8 cellular contexts compared by ENCODE assay signal in genomic region chr13:39036212-39036611, GRCh38. TPM values are rescaled to one million over a fixed set of nuclear protein-coding genes. Genes with fewer than 3 reads are reported as not detected.
A peak's percentile ranks its signal among the peaks of the same experiment; 100 is the strongest.
DNase-seq lines count a peak whose midpoint lies in the region; ATAC-seq and TF ChIP-seq lines count a peak whose summit lies in the region.

No MANE protein-coding gene starts in this region.

- H2BK120ac ChIP-seq in IMR-90 (ENCODE audit: low read depth, low read length): no peak overlapping the region

- H3K23ac ChIP-seq in IMR-90 (ENCODE audit: low read depth, low read length): peak overlapping the region; percentile 86

- no peaks in the 10 kb centered on the region; the same call in 1 of the 2 replicates for H3K9me1 ChIP-seq in IMR-90 (ENCODE audit: insufficient read depth, low read length)

- H4K91ac ChIP-seq in IMR-90 (ENCODE audit: insufficient read depth, low read depth, low read length): no peak overlapping the region

- H3K4me1 Mint-ChIP-seq in activated T-helper 17 cell treated with anti-CD3 and anti-CD28 coated beads, Interleukin-2, amount 50 U/mL, for 72 hours: peaks cover 18% of the 10 kb centered on the region
- peaks cover 65% of the 10 kb centered on the region for H3K4me1 Mint-ChIP-seq in stimulated activated naive CD8-positive, alpha-beta T cell treated with anti-CD3 and anti-CD28 coated beads, Interleukin-15, Interleukin-2, amounts not matched to agents 100 ng/mL and 50 ng/mL, for 24 hours (ENCODE audit: low read depth)

- in situ Hi-C loops in IMR-90 (cut with MboI; ENCODE audit: low sequenced_read_pairs): no loop called here

- no peaks in the 10 kb centered on the region; the same call in 1 of the 2 replicates for H3K36me3 ChIP-seq in IMR-90 (ENCODE audit: control insufficient read depth, insufficient read depth, low read length)

- H3K9ac ChIP-seq in IMR-90 (ENCODE audit: low read depth, low read length): peak overlapping the region; percentile 79; the same call in 1 of the 2 replicates

- H3K4me3 ChIP-seq in IMR-90 (ENCODE audit: insufficient read depth, low read depth, low read length) (peak overlapping the region; percentile 85), iPS-18c (ENCODE audit: insufficient read depth, low read depth, low read length) (peak overlapping the region; percentile 74)

- TF ChIP-seq CTCF in IMR-90 (conservative IDR thresholded peaks at IDR 0.05; ENCODE audit: low read depth, low read length): no peak

- no peak overlapping the region for H3K18ac ChIP-seq in IMR-90 (ENCODE audit: low read depth, low read length)

- no peaks in the 10 kb centered on the region for H3K9me3 ChIP-seq in IMR-90 (ENCODE audit: control insufficient read depth, insufficient read depth, low read length)
- no peaks in the 10 kb centered on the region for H3K9me3 ChIP-seq in iPS-18c (ENCODE audit: control insufficient read depth, insufficient read depth, low read length)

- BruUV-seq in IMR-90 (replicated peaks; lab: Mats Ljungman, UMichigan): no TSS peak

- no peak overlapping the region for H2AK9ac ChIP-seq in IMR-90 (replicated peaks; ENCODE audit: low read depth, low read length, poor library complexity)

- intact Hi-C loops in IMR-90 (cut with micrococcal nuclease): loop anchor here (5.0 to 10.0 kb wide), 3 partner anchors 379 to 646 kb away; partner anchors contain the start of gene LHFPL6

- no peak for TF ChIP-seq POLR2A in IMR-90 (IDR thresholded peaks at IDR 0.05; ENCODE audit: low read depth, low read length)

- peak overlapping the region; percentile 98 for H3K4me2 ChIP-seq in IMR-90 (ENCODE audit: low read depth, low read length)

- H4K8ac ChIP-seq in IMR-90 (ENCODE audit: low read depth in 2 of 2, low read length in 2 of 2): peak overlapping the region; percentile 4 to 47; a peak in 1 of 4 replicates

- no peaks in the 10 kb centered on the region for H3K27me3 Mint-ChIP-seq in activated T-helper 17 cell treated with anti-CD3 and anti-CD28 coated beads, Interleukin-2, amount 50 U/mL, for 72 hours
- no peaks in the 10 kb centered on the region for H3K27me3 Mint-ChIP-seq in stimulated activated naive CD8-positive, alpha-beta T cell treated with anti-CD3 and anti-CD28 coated beads, Interleukin-15, Interleukin-2, amounts not matched to agents 100 ng/mL and 50 ng/mL, for 24 hours

- H3K27ac Mint-ChIP-seq in activated T-helper 17 cell treated with anti-CD3 and anti-CD28 coated beads, Interleukin-2, amount 50 U/mL, for 72 hours: peak overlapping the region; percentile 91
- peak overlapping the region; percentile 71 for H3K27ac Mint-ChIP-seq in stimulated activated naive CD8-positive, alpha-beta T cell treated with anti-CD3 and anti-CD28 coated beads, Interleukin-15, Interleukin-2, amounts not matched to agents 100 ng/mL and 50 ng/mL, for 24 hours

- H3K4me1 ChIP-seq in IMR-90 (ENCODE audit: control insufficient read depth, insufficient read depth, low read length): peaks cover 2% of the 10 kb centered on the region; the same call in 1 of the 2 replicates

- no peak for ATAC-seq in IMR-90 (ENCODE audit: low read depth)
- no peak for ATAC-seq in activated T-helper 17 cell treated with anti-CD3 and anti-CD28 coated beads, Interleukin-2, amount 50 U/mL, for 72 hours (replicated peaks)
- ATAC-seq in HG03521 (IDR thresholded peaks at IDR 0.05; ENCODE audit: unreplicated experiment): no peak

- dilution Hi-C loops in IMR-90 (cut with HindIII; ENCODE audit: low sequenced_read_pairs, unreplicated experiment): no loop called here

- 0 out of 2 replicates have a peak overlapping the region, but pooled peaks have one; percentile 50 for H3K56ac ChIP-seq in IMR-90 (ENCODE audit: extremely low read depth, insufficient read depth, low read length)

- CTCF ChIA-PET in IMR-90 (lab: Yijun Ruan, JAX): interaction anchor here (1.3 kb wide), 1 partner anchor 12 kb away, joined by 3 read pairs; no protein-coding TSS in a partner anchor

- no peak overlapping the region for H2BK15ac ChIP-seq in IMR-90 (ENCODE audit: low read depth, low read length)

- H2BK20ac ChIP-seq in IMR-90 (ENCODE audit: low read depth, low read length): no peak overlapping the region

- no peak overlapping the region for H2AK5ac ChIP-seq in IMR-90 (ENCODE audit: low read depth, low read length)

- no peak overlapping the region for H2AFZ ChIP-seq in IMR-90 (replicated peaks; ENCODE audit: low read length, poor library complexity)

- peak; percentile 14 for DNase-seq in CMK (ENCODE audit: low read depth)
- peak; percentile 4 for DNase-seq in IMR-90
- DNase-seq in activated CD4-positive, CD25-positive, alpha-beta regulatory T cell treated with anti-CD3 and anti-CD28 coated beads, Interleukin-2, amount 50 U/mL, for 72 hours: no peak
- DNase-seq in caudate nucleus (lab: John Stamatoyannopoulos, UW): no peak

- no peak overlapping the region; the same call in 1 of the 2 replicates for H4K5ac ChIP-seq in IMR-90 (ENCODE audit: low read depth, low read length)

- H3K4me3 Mint-ChIP-seq in activated T-helper 17 cell treated with anti-CD3 and anti-CD28 coated beads, Interleukin-2, amount 50 U/mL, for 72 hours: peak overlapping the region; percentile 94
- H3K4me3 Mint-ChIP-seq in stimulated activated naive CD8-positive, alpha-beta T cell treated with anti-CD3 and anti-CD28 coated beads, Interleukin-15, Interleukin-2, amounts not matched to agents 100 ng/mL and 50 ng/mL, for 24 hours: peak overlapping the region; percentile 100

- no peaks in the 10 kb centered on the region for H3K27me3 ChIP-seq in IMR-90 (ENCODE audit: control insufficient read depth, insufficient read depth, low read length)

- no peak overlapping the region for H2BK5ac ChIP-seq in IMR-90 (ENCODE audit: low read depth, low read length, poor library complexity, severe bottlenecking)

- H3K14ac ChIP-seq in IMR-90 (replicated peaks; ENCODE audit: low read depth, low read length): peak overlapping the region; percentile 25; the same call in 1 of the 2 replicates

- H3K4ac ChIP-seq in IMR-90 (ENCODE audit: low read depth, low read length): no peak overlapping the region

- H4K20me1 ChIP-seq in IMR-90 (ENCODE audit: insufficient read depth, low read length): peaks cover 4% of the 10 kb centered on the region; the same call in 1 of the 2 replicates

- H3K27ac ChIP-seq in IMR-90 (ENCODE audit: insufficient read depth, low read length) (no peak overlapping the region), caudate nucleus (ENCODE audit: low read depth, low read length) (no peak overlapping the region)

- TF ChIP-seq RAD21 in IMR-90 (IDR thresholded peaks at IDR 0.05; ENCODE audit: low read length): no peak

- peaks cover 14 to 35% of the 10 kb centered on the region in 2 experiments for H3K79me1 ChIP-seq in IMR-90 (ENCODE audit: low read depth in 1 of 2, low read length in 2 of 2)

- peaks cover 44% of the 10 kb centered on the region for H3K36me3 Mint-ChIP-seq in activated T-helper 17 cell treated with anti-CD3 and anti-CD28 coated beads, Interleukin-2, amount 50 U/mL, for 72 hours (ENCODE audit: low read depth)
- H3K36me3 Mint-ChIP-seq in stimulated activated naive CD8-positive, alpha-beta T cell treated with anti-CD3 and anti-CD28 coated beads, Interleukin-15, Interleukin-2, amounts not matched to agents 100 ng/mL and 50 ng/mL, for 24 hours (ENCODE audit: low read depth): peaks cover 36% of the 10 kb centered on the region

- WGBS in IMR-90 (ENCODE audit: extremely low coverage in 2 of 2, insufficient read length in 1 of 2), 2 experiments: no CpG with 5 or more reads among the region's 9 CpGs

- no peaks in the 10 kb centered on the region for H3K9me3 Mint-ChIP-seq in activated T-helper 17 cell treated with anti-CD3 and anti-CD28 coated beads, Interleukin-2, amount 50 U/mL, for 72 hours
- H3K9me3 Mint-ChIP-seq in stimulated activated naive CD8-positive, alpha-beta T cell treated with anti-CD3 and anti-CD28 coated beads, Interleukin-15, Interleukin-2, amounts not matched to agents 100 ng/mL and 50 ng/mL, for 24 hours: no peaks in the 10 kb centered on the region

- POLR2A ChIA-PET in IMR-90 (lab: Charles Lee; ENCODE audit: unreplicated experiment): no interaction called here

TF ChIP-seq in IMR-90, 13 proteins besides CTCF, POLR2A, EP300 and RAD21 (continues in another document):
- TF ChIP-seq CHD1 (IDR thresholded peaks at IDR 0.05; ENCODE audit: low read depth, low read length): no peak
- no peak for TF ChIP-seq MXI1 (IDR thresholded peaks at IDR 0.05; ENCODE audit: borderline replicate concordance, low read depth, low read length)
- TF ChIP-seq USF2 (IDR thresholded peaks at IDR 0.05; ENCODE audit: low read depth, low read length): no peak
- no peak for TF ChIP-seq FOS (IDR thresholded peaks at IDR 0.05; ENCODE audit: low read depth, low read length)
- no peak for TF ChIP-seq RFX5 (IDR thresholded peaks at IDR 0.05; ENCODE audit: low read depth, low read length)
- TF ChIP-seq BHLHE40 (IDR thresholded peaks at IDR 0.05; ENCODE audit: low read depth, low read length): no peak

RNA-seq across cellular contexts. Expression of gene PROSER1, which starts 1.7 kb away (rescaled TPM):
- total RNA-seq in IMR-90 (2012; rRNA removed): 2.0 and 4.2 TPM in 2 replicates
- 13.2 and 13.4 TPM in 2 replicates for polyA plus RNA-seq in IMR-90 (2012; rRNA removed)
- polyA plus RNA-seq in IMR-90 (2012; cell fraction: cytosol; rRNA removed): 2.8 and 6.3 TPM in 2 replicates
- polyA plus RNA-seq in IMR-90 (2012; cell fraction: nucleus; rRNA removed; ENCODE audit: low replicate concordance): 15.3 and 37.1 TPM in 2 replicates
- total RNA-seq in activated T-helper 17 cell treated with anti-CD3 and anti-CD28 coated beads, Interleukin-2, amount 50 U/mL, for 72 hours: 10 to 100 TPM; 44.7 to 72.3 TPM

RNA-seq across cellular contexts. Expression of gene NHLRC3, which starts 2.0 kb away (rescaled TPM):
- total RNA-seq in IMR-90 (2012; rRNA removed): 3.0 and 5.6 TPM in 2 replicates
- polyA plus RNA-seq in IMR-90 (2012; rRNA removed): 3.0 and 4.2 TPM in 2 replicates
- polyA plus RNA-seq in IMR-90 (2012; cell fraction: cytosol; rRNA removed): 0.59 and 0.94 TPM in 2 replicates
- polyA plus RNA-seq in IMR-90 (2012; cell fraction: nucleus; rRNA removed; ENCODE audit: low replicate concordance): 3.4 and 19.7 TPM in 2 replicates
- 10 to 100 TPM; 11.8 to 15.1 TPM for total RNA-seq in activated T-helper 17 cell treated with anti-CD3 and anti-CD28 coated beads, Interleukin-2, amount 50 U/mL, for 72 hours

RNA-seq across cellular contexts. Expression of gene STOML3, which starts 45.6 kb away (rescaled TPM):
- total RNA-seq in IMR-90 (2012; rRNA removed): not detected in 2 replicates
- not detected in 2 replicates for polyA plus RNA-seq in IMR-90 (2012; rRNA removed)
- not detected in 2 replicates for polyA plus RNA-seq in IMR-90 (2012; cell fraction: cytosol; rRNA removed)
- polyA plus RNA-seq in IMR-90 (2012; cell fraction: nucleus; rRNA removed; ENCODE audit: low replicate concordance): not detected in 2 replicates
- not detected for total RNA-seq in activated T-helper 17 cell treated with anti-CD3 and anti-CD28 coated beads, Interleukin-2, amount 50 U/mL, for 72 hours

Comparison
In these comparisons a context has a peak if more than half of its experiments do, and no peak if none do; other contexts are left out.
1. DNase-seq: peak in CMK (single experiment) and IMR-90 (single experiment); none in activated CD4-positive, CD25-positive, alpha-beta regulatory T cell treated with anti-CD3 and anti-CD28 coated beads, Interleukin-2, amount 50 U/mL, for 72 hours (single experiment) and caudate nucleus (0 of 61).